Comparison of ENCODE assay signal across 7 cellular contexts in genomic region chr1:75991497-75992114, GRCh38. TPM values are rescaled to one million over a fixed set of nuclear protein-coding genes. Genes with fewer than 3 reads are reported as not detected.
DNase-seq lines count a peak whose midpoint lies in the region; ATAC-seq and TF ChIP-seq lines count a peak whose summit lies in the region.

No MANE protein-coding gene starts in this region.

- H3K27me3 ChIP-seq in right cardiac atrium (ENCODE audit: control insufficient read depth, insufficient read depth) (no peaks in the 10 kb centered on the region), sigmoid colon (no peaks in the 10 kb centered on the region)

- TF ChIP-seq EP300 in sigmoid colon (IDR thresholded peaks at IDR 0.05) = no peak

- intact Hi-C loops in right cardiac atrium (cut with DNase I) (loop anchor here in 2 of 4 donors (10.0 kb wide), 2 partner anchors 163 to 1143 kb away; no protein-coding TSS in a partner anchor), sigmoid colon (cut with DNase I) (loop anchor here (5.0 kb wide), 2 partner anchors 161 to 1151 kb away; no protein-coding TSS in a partner anchor)

- no peaks in the 10 kb centered on the region for H3K36me3 ChIP-seq in sigmoid colon

- H3K4me1 ChIP-seq in right cardiac atrium (ENCODE audit: control insufficient read depth, insufficient read depth, low read length) = no peaks in the 10 kb centered on the region
- H3K4me1 ChIP-seq in sigmoid colon = no peaks in the 10 kb centered on the region

- H3K4me3 ChIP-seq in right cardiac atrium (ENCODE audit: low read length) = no peak overlapping the region
- H3K4me3 ChIP-seq in sigmoid colon = no peak overlapping the region

- DNase-seq in GM13976 (ENCODE audit: low spot score) (peak; percentile 41), NCI-H1417 (lab: John Stamatoyannopoulos, UW) (peak; percentile 76 to 96 (median 78)), T-helper 1 cell (peak; percentile 14 to 64 (median 39)), anterior cingulate cortex (lab: John Stamatoyannopoulos, UW) (peak in 57 of 58 donors; percentile 6 to 96 (median 72)), right cardiac atrium (peak; percentile 90 to 95 (median 93)), sigmoid colon (peak; percentile 94)

- WGBS in right cardiac atrium = 14% methylated on average over 8 of the region's 8 CpGs
- 10 to 18% methylated on average over 8 of the region's 8 CpGs for WGBS in sigmoid colon, 2 donors

- TF ChIP-seq CTCF in GM13976 (IDR thresholded peaks at IDR 0.05; ENCODE audit: borderline replicate concordance, control extremely low read depth, extremely low read depth, insufficient read depth, missing control alignments) = peak; percentile 68
- peak; percentile 71 to 81 (median 74) for TF ChIP-seq CTCF in sigmoid colon (IDR thresholded peaks at IDR 0.05)

- TF ChIP-seq POLR2A in sigmoid colon (IDR thresholded peaks at IDR 0.05) = no peak

- in situ Hi-C loops in GM13976 (cut with MboI; ENCODE audit: low sequenced_read_pairs, unreplicated experiment) = no loop called here

- no peaks in the 10 kb centered on the region for H3K9me3 ChIP-seq in right cardiac atrium (ENCODE audit: control insufficient read depth, low read length)
- H3K9me3 ChIP-seq in sigmoid colon = no peaks in the 10 kb centered on the region

- H3K27ac ChIP-seq in right cardiac atrium (ENCODE audit: low read length) (no peak overlapping the region), sigmoid colon (no peak overlapping the region)

- ATAC-seq in HG02642 (IDR thresholded peaks at IDR 0.05; ENCODE audit: poor library complexity, unreplicated experiment) = peak; percentile 95
- ATAC-seq in right cardiac atrium = peak; percentile 77 to 82

RNA-seq across cellular contexts. Expression of gene ASB17, which starts 59.4 kb away (rescaled TPM):
- total RNA-seq in right cardiac atrium = not detected
- polyA plus RNA-seq in right cardiac atrium = not detected
- total RNA-seq in sigmoid colon = not detected
- polyA plus RNA-seq in sigmoid colon = not detected

Comparison
In these comparisons a context has a peak if more than half of its experiments do, and no peak if none do; other contexts are left out.
1. DNase-seq: peak in every context shown above with its lines; median percentile 94 in sigmoid colon; 93 in right cardiac atrium; 78 in NCI-H1417; 72 in anterior cingulate cortex; 41 in GM13976; 39 in T-helper 1 cell.